In the genomic region with DNA sequence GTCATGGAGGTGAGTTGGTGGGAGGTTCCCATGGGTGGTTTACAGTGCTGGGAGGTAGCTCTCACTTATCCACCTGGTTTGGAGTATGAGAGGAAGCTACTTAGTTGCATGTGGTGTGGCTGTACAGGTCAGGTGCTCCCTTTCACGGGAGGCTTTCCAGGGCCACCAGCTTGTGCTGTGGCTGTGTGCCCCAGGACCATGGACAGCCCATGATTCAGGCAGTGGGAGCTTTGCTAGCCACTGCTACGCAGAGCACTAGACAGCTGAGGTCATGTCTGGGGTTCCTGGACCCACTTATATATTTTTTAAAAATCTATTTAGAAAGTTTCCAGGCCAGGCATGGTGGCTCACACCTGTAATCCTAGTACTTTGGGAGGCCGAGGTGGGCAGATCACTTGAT, we compare ENCODE assay signal across 16 cellular contexts. TPM values are rescaled to one million over a fixed set of nuclear protein-coding genes. Genes with fewer than 3 reads are reported as not detected.
DNase-seq lines count a peak whose midpoint lies in the region; ATAC-seq, FAIRE-seq and TF ChIP-seq lines count a peak whose summit lies in the region.
"Had no signal": no experiment of that assay in that cellular context is flagged by ENCODE, and none has a peak within 500 bp of the region (broad histone marks: within the 10 kb centered on the region; RNA-seq: fewer than 3 reads in every experiment).

No MANE protein-coding gene starts in this region.

- RAD21 ChIA-PET in GM12878 (lab: Charles Lee; ENCODE audit: unreplicated experiment), result interaction anchor here (0.8 to 1.7 kb wide), 3 partner anchors 29 to 39 kb away, joined by 3 to 10 read pairs (median 3); no protein-coding TSS in a partner anchor

- H3K79me2 ChIP-seq in GM23338 (replicated peaks; ENCODE audit: insufficient read depth) (no peaks in the 10 kb centered on the region), GM12878 (ENCODE audit: control insufficient read depth, insufficient read depth, low read length) (no peaks in the 10 kb centered on the region)

- H2AFZ ChIP-seq in GM23338, result no peak overlapping the region
- no peak overlapping the region for H2AFZ ChIP-seq in GM12878 (ENCODE audit: control insufficient read depth, low read depth, low read length)

- no peaks in the 10 kb centered on the region for H3K9me2 ChIP-seq in GM23338 (ENCODE audit: insufficient read depth)

- TF ChIP-seq EP300 in Ishikawa (IDR thresholded peaks at IDR 0.05; ENCODE audit: borderline replicate concordance) (no peak), GM12878 (IDR thresholded peaks at IDR 0.05; ENCODE audit: borderline replicate concordance in 1 of 2, control insufficient read depth in 1 of 2, low read depth in 2 of 2, low read length in 2 of 2) (no peak)

- WGBS in GM12878 (ENCODE audit: insufficient coverage, insufficient replicate concordance, low lambda C conversion rate, missing lambda C conversion rate), result 80% methylated on average over 3 of the region's 3 CpGs
- 90 to 92% methylated on average over 3 of the region's 3 CpGs for WGBS in thyroid gland, 2 donors

- FAIRE-seq in GM12878 (lab: Jason Lieb, UNC), result no peak
- FAIRE-seq: A204.1, D721Med had no signal

- no peak overlapping the region for H3K27ac Mint-ChIP-seq in GM23338
- H3K27ac Mint-ChIP-seq in WTC11, result no peak overlapping the region
- H3K27ac Mint-ChIP-seq: CD4-positive, alpha-beta memory T cell had no signal

- ATAC-seq in GM23338, result no peak
- ATAC-seq in GM12878, result no peak
- no peak for ATAC-seq in WTC11
- ATAC-seq in GM18861 (IDR thresholded peaks at IDR 0.05; ENCODE audit: unreplicated experiment), result no peak

- H3K4me3 ChIP-seq in GM23338 (no peak overlapping the region), GM12878 (no peak overlapping the region), thyroid gland (replicated peaks in 1 of 3) (no peak overlapping the region), dorsolateral prefrontal cortex (no peak overlapping the region)

- H3K9me3 ChIP-seq in GM12878 (replicated peaks; ENCODE audit: control insufficient read depth, insufficient read depth, low read length) (peaks cover 5% of the 10 kb centered on the region; the same call in 2 of the 3 replicates), thyroid gland (no peaks in the 10 kb centered on the region)
- H3K9me3 ChIP-seq: BE2C had no signal

- SMC1A ChIA-PET in GM12878 (lab: Charles Lee; ENCODE audit: uncharacterized antibody, unreplicated experiment), result no interaction called here

- H3K4me3 Mint-ChIP-seq in GM23338 (no peak overlapping the region), WTC11 (no peak overlapping the region)
- H3K4me3 Mint-ChIP-seq: CD4-positive, alpha-beta memory T cell had no signal

- DNase-seq in GM23338 (ENCODE audit: low spot score) (no peak), GM12878 (ENCODE audit: low read depth, low spot score) (no peak), islet precursor cell (peak; percentile 46), WTC11 (ENCODE audit: low spot score) (no peak), thyroid gland (no peak), dorsolateral prefrontal cortex (no peak)
- DNase-seq: BE2C; CD4-positive, alpha-beta memory T cell; DND-41; GDM1; H7 had no signal

- H3K9me3 Mint-ChIP-seq in GM23338 (no peaks in the 10 kb centered on the region; the same call in 2 of the 3 replicates), WTC11 (no peaks in the 10 kb centered on the region)

- H3K27me3 Mint-ChIP-seq in GM23338 (ENCODE audit: insufficient read depth, low read depth, poor library complexity), result peaks cover 3% of the 10 kb centered on the region
- H3K27me3 Mint-ChIP-seq in WTC11 (ENCODE audit: low read depth), result no peaks in the 10 kb centered on the region; the same call in 1 of the 2 replicates

- CTCF ChIA-PET in GM12878 (lab: Yijun Ruan, JAX), result interaction anchor here (2.0 kb wide), 1 partner anchor 31 kb away, joined by 9 read pairs; no protein-coding TSS in a partner anchor
- CTCF ChIA-PET in WTC11 (lab: Charles Lee), result interaction anchor here (4.1 kb wide), 1 partner anchor 32 kb away, joined by 16 read pairs; no protein-coding TSS in a partner anchor

- BruUV-seq in GM12878 (replicated peaks; lab: Mats Ljungman, UMichigan), result no TSS peak

- in situ Hi-C loops in GM12878 (cut with MboI), result no loop called here

- H3K36me3 Mint-ChIP-seq in GM23338 (ENCODE audit: low read depth) (no peaks in the 10 kb centered on the region), WTC11 (no peaks in the 10 kb centered on the region)
- H3K36me3 Mint-ChIP-seq: CD4-positive, alpha-beta memory T cell had no signal

- H3K4me1 ChIP-seq in GM23338 (ENCODE audit: insufficient read depth) (peaks cover 10% of the 10 kb centered on the region), GM12878 (ENCODE audit: control insufficient read depth, insufficient read depth, low read length) (peaks cover 24% of the 10 kb centered on the region), thyroid gland (no peaks in the 10 kb centered on the region)
- H3K4me1 ChIP-seq: BE2C had no signal

- intact Hi-C loops in GM12878 (cut with micrococcal nuclease; ENCODE audit: unreplicated experiment) (no loop called here), thyroid gland (cut with DNase I) (no loop called here), dorsolateral prefrontal cortex (cut with DNase I) (no loop called here)

- no peak overlapping the region for H3K4me2 ChIP-seq in GM23338
- H3K4me2 ChIP-seq in GM12878 (ENCODE audit: control insufficient read depth, insufficient read depth), result no peak overlapping the region

- POLR2A ChIA-PET in GM12878 (lab: Charles Lee) (interaction anchor here (1.4 kb wide), 1 partner anchor 32 kb away, joined by 6 read pairs; no protein-coding TSS in a partner anchor), WTC11 (lab: Charles Lee) (no interaction called here)

- no peak for TF ChIP-seq POLR2A in GM12878 (IDR thresholded peaks at IDR 0.05; ENCODE audit: low read depth, low read length)
- no peak for TF ChIP-seq POLR2A in thyroid gland (IDR thresholded peaks at IDR 0.05)

- H4K20me1 ChIP-seq in GM23338 (replicated peaks; ENCODE audit: insufficient read depth) (no peaks in the 10 kb centered on the region), GM12878 (ENCODE audit: control insufficient read depth, insufficient read depth) (no peaks in the 10 kb centered on the region)

- peaks cover 9% of the 10 kb centered on the region for H3K4me1 Mint-ChIP-seq in GM23338
- peaks cover 12% of the 10 kb centered on the region for H3K4me1 Mint-ChIP-seq in WTC11
- H3K4me1 Mint-ChIP-seq: CD4-positive, alpha-beta memory T cell had no signal

- no peak for TF ChIP-seq RAD21 in Ishikawa (IDR thresholded peaks at IDR 0.05; ENCODE audit: low read depth)
- TF ChIP-seq RAD21 in GM12878 (IDR thresholded peaks at IDR 0.05; ENCODE audit: insufficient read depth, low read depth, low read length), result no peak

- H3F3A ChIP-seq in GM23338 (replicated peaks; ENCODE audit: low read depth), result no peaks in the 10 kb centered on the region

- no peak overlapping the region for H3K27ac ChIP-seq in GM23338 (ENCODE audit: low read depth)
- no peak overlapping the region for H3K27ac ChIP-seq in GM12878 (ENCODE audit: control insufficient read depth, insufficient read depth)
- no peak overlapping the region for H3K27ac ChIP-seq in thyroid gland
- no peak overlapping the region for H3K27ac ChIP-seq in dorsolateral prefrontal cortex
- H3K27ac ChIP-seq: C4-2B had no signal

- no peaks in the 10 kb centered on the region for H3K36me3 ChIP-seq in GM23338 (ENCODE audit: insufficient read depth)
- no peaks in the 10 kb centered on the region; a peak in 1 of 4 replicates for H3K36me3 ChIP-seq in GM12878 (ENCODE audit: control insufficient read depth in 2 of 2, insufficient read depth in 2 of 2, low read length in 1 of 2)
- no peaks in the 10 kb centered on the region for H3K36me3 ChIP-seq in thyroid gland
- H3K36me3 ChIP-seq: BE2C had no signal

- no peak overlapping the region for H3K9ac ChIP-seq in GM12878 (ENCODE audit: control insufficient read depth, insufficient read depth, low read length)

- H3K27me3 ChIP-seq in GM23338 (ENCODE audit: insufficient read depth), result no peaks in the 10 kb centered on the region
- H3K27me3 ChIP-seq in GM12878 (replicated peaks in 1 of 2; ENCODE audit: control insufficient read depth in 2 of 2, insufficient read depth in 2 of 2, low read length in 1 of 2), result no peaks in the 10 kb centered on the region
- H3K27me3 ChIP-seq in thyroid gland, result no peaks in the 10 kb centered on the region
- peaks cover 0 to 3% (median 0%) of the 10 kb centered on the region in 45 donors for H3K27me3 ChIP-seq in dorsolateral prefrontal cortex
- H3K27me3 ChIP-seq: BE2C had no signal

- TF ChIP-seq CTCF in GM23338 (conservative IDR thresholded peaks at IDR 0.05; ENCODE audit: low read depth in 2 of 2), result no peak
- no peak for TF ChIP-seq CTCF in GM12878 (IDR thresholded peaks at IDR 0.05 in 2 of 3, conservative IDR thresholded peaks at IDR 0.05 in 1 of 3; ENCODE audit: control insufficient read depth in 2 of 3, extremely low read depth in 1 of 3, insufficient read depth in 1 of 3, low read depth in 3 of 3, low read length in 3 of 3)
- no peak for TF ChIP-seq CTCF in WTC11 (IDR thresholded peaks at IDR 0.05)
- no peak for TF ChIP-seq CTCF in thyroid gland (IDR thresholded peaks at IDR 0.05)
- TF ChIP-seq CTCF in dorsolateral prefrontal cortex (IDR thresholded peaks at IDR 0.05 in 54 of 56, conservative IDR thresholded peaks at IDR 0.05 in 2 of 56; ENCODE audit: low read depth in 1 of 56, partially characterized antibody in 56 of 56), result no peak

TF ChIP-seq in WTC11, 78 proteins besides CTCF, POLR2A, EP300 and RAD21 (continues in another document):
- no peak for TF ChIP-seq EMX1 (CRISPR knock-in tag; IDR thresholded peaks at IDR 0.05)

RNA-seq across cellular contexts. Expression of gene KCNMA1, which starts 42.5 kb away (rescaled TPM):
- total RNA-seq in GM23338 (2014; rRNA removed; shearing (Covaris generic)), result 8.2 and 8.9 TPM in 2 replicates
- polyA plus RNA-seq in GM23338 (2016; fragmentation: Nextera tagmentation; extraction: Ambion mirVana) (8.7 and 9.0 TPM in 2 replicates), GM12878 (2011; rRNA removed) (7.4 and 10.6 TPM in 2 replicates), GM12878 (2014; fragmentation: Illumina TruSeq; extraction: Trizol) (22.5 and 28.1 TPM in 2 replicates), GM12878 (2014; fragmentation: Nextera tagmentation; extraction: Ambion mirVana) (10 to 100 TPM in 1 of 2 experiments, 1 to 10 TPM in 1; 8.5 to 14.0 TPM), GM12878 (2014; rRNA removed) (40.7 and 48.2 TPM in 2 replicates), GM12878 (2016; fragmentation: Nextera tagmentation; extraction: Ambion mirVana) (10 to 100 TPM; 72.5 to 77.0 TPM)
- total RNA-seq in GM12878 (2013; cell fraction: nucleolus; rRNA removed), result 131 and 133 TPM in 2 replicates
- total RNA-seq in GM12878 (2014; rRNA removed) (17.9 and 19.1 TPM in 2 replicates), GM12878 (2014; rRNA removed; fragmentation: Illumina TruSeq; extraction: Trizol) (20.0 and 22.4 TPM in 2 replicates), GM12878 (2021) (35.6 and 37.0 TPM in 2 replicates), WTC11 (2021) (4.1 to 7.3 TPM (median 5.3 TPM) in 3 replicates), thyroid gland (1 to 10 TPM; 2.5 to 5.1 (median 3.6) TPM), dorsolateral prefrontal cortex (100 to 1,000 TPM; 110 to 286 (median 217) TPM)
- 2.5 TPM for polyA plus RNA-seq in GM12878 (2011; ENCODE audit: low read depth)
- 9.8 and 10.7 TPM in 2 replicates for polyA plus RNA-seq in GM12878 (2011; cell fraction: cytosol; rRNA removed)
- polyA plus RNA-seq in GM12878 (2011; cell fraction: nucleus; rRNA removed), result 25.2 and 26.9 TPM in 2 replicates
- polyA plus RNA-seq in GM12878 (2012), result 2.5 and 2.8 TPM in 2 replicates
- polyA minus RNA-seq in GM12878 (2011; rRNA and poly(A)+ RNA removed), result 39.1 and 39.8 TPM in 2 replicates
- polyA minus RNA-seq in GM12878 (2011; cell fraction: cytosol; rRNA and poly(A)+ RNA removed), result 2.8 and 4.3 TPM in 2 replicates
- polyA minus RNA-seq in GM12878 (2011; cell fraction: nucleus; rRNA and poly(A)+ RNA removed), result 48.6 and 74.1 TPM in 2 replicates
- total RNA-seq: CD4-positive, alpha-beta memory T cell had no signal
